Comparison of ENCODE assay signal across 1 cellular context in genomic region chr9:131111186-131111853, GRCh38.
TF ChIP-seq lines count a peak whose summit lies in the region.

No MANE protein-coding gene starts in this region.

TF ChIP-seq in GM23338, 12 proteins besides CTCF, POLR2A, EP300 and RAD21:
- no peak for TF ChIP-seq REST (IDR thresholded peaks at IDR 0.05; ENCODE audit: unreplicated experiment)
- TF ChIP-seq CREB1 (CRISPR knock-in tag; IDR thresholded peaks at IDR 0.05; ENCODE audit: low read depth): no peak
- TF ChIP-seq ETS1 (IDR thresholded peaks at IDR 0.05): no peak
- no peak for TF ChIP-seq EZH2 (IDR thresholded peaks at IDR 0.05; ENCODE audit: low read depth, unreplicated experiment)
- no peak for TF ChIP-seq EZH2phosphoT487 (IDR thresholded peaks at IDR 0.05; ENCODE audit: unreplicated experiment)
- no peak for TF ChIP-seq NANOG (IDR thresholded peaks at IDR 0.05; ENCODE audit: borderline replicate concordance)
- no peak for TF ChIP-seq POLR2AphosphoS5 (IDR thresholded peaks at IDR 0.05; ENCODE audit: low read depth)
- TF ChIP-seq JUNB (IDR thresholded peaks at IDR 0.05; ENCODE audit: unreplicated experiment): no peak
- TF ChIP-seq ZNF462 (CRISPR knock-in tag; IDR thresholded peaks at IDR 0.05): no peak
- no peak for TF ChIP-seq ZNF114 (CRISPR knock-in tag; IDR thresholded peaks at IDR 0.05)
- no peak for TF ChIP-seq STAT1 (IDR thresholded peaks at IDR 0.05; ENCODE audit: unreplicated experiment)
- no peak for TF ChIP-seq ZNF331 (CRISPR knock-in tag; IDR thresholded peaks at IDR 0.05; ENCODE audit: low read depth)
